ENCODE assay signal across 15 cellular contexts in genomic region chr20:4585104-4585753, GRCh38.
DNase-seq lines count a peak whose midpoint lies in the region; ATAC-seq, FAIRE-seq and TF ChIP-seq lines count a peak whose summit lies in the region.
"Had no signal": no experiment of that assay in that cellular context is flagged by ENCODE, and none has a peak within 500 bp of the region (broad histone marks: within the 10 kb centered on the region; RNA-seq: fewer than 3 reads in every experiment).

No MANE protein-coding gene starts in this region.

- H3K4me3 Mint-ChIP-seq in astrocyte (ENCODE audit: unreplicated experiment) = no peak overlapping the region

- no peak for ATAC-seq in GM18519 (IDR thresholded peaks at IDR 0.05; ENCODE audit: low FRiP score, unreplicated experiment)
- ATAC-seq: psoas muscle had no signal

- peak; percentile 69 for FAIRE-seq in astrocyte (lab: Jason Lieb, UNC)
- FAIRE-seq: GM19239 had no signal

- H2AFZ ChIP-seq in astrocyte (ENCODE audit: low read depth, low read length) = no peak overlapping the region

- peaks cover 25% of the 10 kb centered on the region for H3K27me3 Mint-ChIP-seq in astrocyte (ENCODE audit: low read depth, unreplicated experiment)

- H3K4me1 ChIP-seq in astrocyte (ENCODE audit: insufficient read depth, low read length) = no peaks in the 10 kb centered on the region
- H3K4me1 ChIP-seq: BLaER1, psoas muscle had no signal

- DNase-seq in AG08395 (ENCODE audit: low spot score) (peak; percentile 60), HT-29 (ENCODE audit: low spot score) (peak; percentile 9), astrocyte (ENCODE audit: low read depth) (no peak), foreskin fibroblast (peak; percentile 92), HPDE6-E6E7 (ENCODE audit: extremely low spot score) (no peak), putamen (ENCODE audit: low spot score) (no peak), NCI-H2227 (lab: John Stamatoyannopoulos, UW; ENCODE audit: unreplicated experiment) (no peak)
- DNase-seq: cortex of kidney; NCI-H2107; psoas muscle; stimulated activated CD4-positive, alpha-beta T cell treated with anti-CD3 and anti-CD28 coated beads, Interleukin-2, amount 100 ng/mL, for 24 hours had no signal

- H3K27ac Mint-ChIP-seq in astrocyte (ENCODE audit: unreplicated experiment) = no peak overlapping the region

- peaks cover 3% of the 10 kb centered on the region for H3K9me3 Mint-ChIP-seq in astrocyte (ENCODE audit: unreplicated experiment)

- TF ChIP-seq CTCF in astrocyte (IDR thresholded peaks at IDR 0.05; ENCODE audit: insufficient read depth, low read depth, low read length) (no peak), foreskin fibroblast (IDR thresholded peaks at IDR 0.05; ENCODE audit: low read depth, low read length) (no peak)

- H3K4me1 Mint-ChIP-seq in astrocyte (ENCODE audit: low read depth, unreplicated experiment) = no peaks in the 10 kb centered on the region

- H3K4me3 ChIP-seq in astrocyte (ENCODE audit: insufficient read depth, low read depth, low read length) = no peak overlapping the region
- no peak overlapping the region for H3K4me3 ChIP-seq in foreskin fibroblast (ENCODE audit: low read depth in 1 of 2, low read length in 2 of 2)
- H3K4me3 ChIP-seq: BLaER1, psoas muscle, SK-N-MC had no signal

- no peaks in the 10 kb centered on the region for H3K36me3 ChIP-seq in astrocyte (ENCODE audit: insufficient read depth, low read length)
- H3K36me3 ChIP-seq: BLaER1 had no signal

- H3K4me2 ChIP-seq in astrocyte (ENCODE audit: low read length) = no peak overlapping the region
- H3K4me2 ChIP-seq: BLaER1 had no signal

- H3K27me3 ChIP-seq in astrocyte (ENCODE audit: insufficient read depth, low read length) = no peaks in the 10 kb centered on the region
- H3K27me3 ChIP-seq: BLaER1 had no signal

- no peaks in the 10 kb centered on the region for H3K79me2 ChIP-seq in astrocyte (ENCODE audit: insufficient read depth, low read length)

- peaks cover 2% of the 10 kb centered on the region for H3K9me3 ChIP-seq in astrocyte (ENCODE audit: insufficient read depth, low read depth, low read length)
- H3K9me3 ChIP-seq: BLaER1, psoas muscle had no signal

- no peaks in the 10 kb centered on the region for H3K36me3 Mint-ChIP-seq in astrocyte (ENCODE audit: low read depth, unreplicated experiment)

- H3K9ac ChIP-seq in astrocyte (ENCODE audit: low read length) = no peak overlapping the region
- H3K9ac ChIP-seq: BLaER1 had no signal

- no peak overlapping the region for H3K27ac ChIP-seq in astrocyte (ENCODE audit: low read depth, low read length)
- H3K27ac ChIP-seq: BLaER1, psoas muscle had no signal

- H4K20me1 ChIP-seq in astrocyte (ENCODE audit: insufficient read depth, low read length) = no peaks in the 10 kb centered on the region
- H4K20me1 ChIP-seq: BLaER1 had no signal

Comparison
In these comparisons a context has a peak if more than half of its experiments do, and no peak if none do; other contexts are left out.
1. DNase-seq: peak in AG08395 (single experiment), HT-29 (single experiment) and foreskin fibroblast (2 of 2); none in astrocyte (single experiment), HPDE6-E6E7 (single experiment), putamen (single experiment) and NCI-H2227 (single experiment).